In genomic region chr5:441996-442334, GRCh38 we compare ENCODE assay signal across 8 cellular contexts. TPM values are rescaled to one million over a fixed set of nuclear protein-coding genes. Genes with fewer than 3 reads are reported as not detected.
DNase-seq lines count a peak whose midpoint lies in the region; ATAC-seq, FAIRE-seq and TF ChIP-seq lines count a peak whose summit lies in the region.

No MANE protein-coding gene starts in this region.

- H3K27ac Mint-ChIP-seq in activated T-cell treated with anti-CD3 and anti-CD28 coated beads, Interleukin-2, amount 50 U/mL, for 24 hours, result peak overlapping the region; percentile 98
- peak overlapping the region; percentile 95 for H3K27ac Mint-ChIP-seq in activated naive CD8-positive, alpha-beta T cell treated with anti-CD3 and anti-CD28 coated beads, Interleukin-2, amount 50 U/mL, for 24 hours

- H3K79me2 ChIP-seq in HepG2 (ENCODE audit: insufficient read depth, low read length), result peaks cover 17% of the 10 kb centered on the region

- POLR2A ChIA-PET in HepG2 (lab: Yijun Ruan, JAX), result no interaction called here

- peaks cover 36% of the 10 kb centered on the region for H3K4me1 Mint-ChIP-seq in activated T-cell treated with anti-CD3 and anti-CD28 coated beads, Interleukin-2, amount 50 U/mL, for 24 hours (ENCODE audit: low read depth)
- H3K4me1 Mint-ChIP-seq in activated naive CD8-positive, alpha-beta T cell treated with anti-CD3 and anti-CD28 coated beads, Interleukin-2, amount 50 U/mL, for 24 hours, result peaks cover 36% of the 10 kb centered on the region

- TF ChIP-seq POLR2A in HepG2 (IDR thresholded peaks at IDR 0.05; ENCODE audit: insufficient read depth in 1 of 2, low read depth in 2 of 2, low read length in 2 of 2) (no peak), thyroid gland (IDR thresholded peaks at IDR 0.05) (no peak)

- H3K27me3 ChIP-seq in HepG2 (ENCODE audit: control insufficient read depth in 1 of 2, insufficient read depth in 2 of 2, low read length in 2 of 2) (peaks cover 0 to 8% of the 10 kb centered on the region in 2 experiments; a peak in 2 of 5 replicates), thyroid gland (no peaks in the 10 kb centered on the region)

- H3K9me3 ChIP-seq in HepG2 (ENCODE audit: low read length) (no peaks in the 10 kb centered on the region), thyroid gland (no peaks in the 10 kb centered on the region)

- no peaks in the 10 kb centered on the region for H3K9me3 Mint-ChIP-seq in activated T-cell treated with anti-CD3 and anti-CD28 coated beads, Interleukin-2, amount 50 U/mL, for 24 hours
- no peaks in the 10 kb centered on the region for H3K9me3 Mint-ChIP-seq in activated naive CD8-positive, alpha-beta T cell treated with anti-CD3 and anti-CD28 coated beads, Interleukin-2, amount 50 U/mL, for 24 hours

- no peak for TF ChIP-seq CTCF in HepG2 (CRISPR knock-in tag; IDR thresholded peaks at IDR 0.05)
- no peak for TF ChIP-seq CTCF in thyroid gland (IDR thresholded peaks at IDR 0.05)

- no peak for TF ChIP-seq RAD21 in HepG2 (CRISPR knock-in tag; IDR thresholded peaks at IDR 0.05)

- ATAC-seq in activated naive CD8-positive, alpha-beta T cell treated with anti-CD3 and anti-CD28 coated beads, Interleukin-2, amount 50 U/mL, for 24 hours, result no peak
- ATAC-seq in HepG2, result no peak

- no peak for TF ChIP-seq EP300 in HepG2 (IDR thresholded peaks at IDR 0.05; ENCODE audit: low read depth in 2 of 2, low read length in 2 of 2)
- TF ChIP-seq EP300 in HepG2 (CRISPR knock-in tag; IDR thresholded peaks at IDR 0.05; ENCODE audit: borderline replicate concordance), result no peak

- no peak for DNase-seq in activated T-cell treated with anti-CD3 and anti-CD28 coated beads, Interleukin-2, amount 50 U/mL, for 24 hours
- no peak for DNase-seq in activated T-cell treated with anti-CD3 and anti-CD28 coated beads, Interleukin-2, amount 50 U/mL, for 1 hour
- no peak for DNase-seq in activated naive CD8-positive, alpha-beta T cell treated with anti-CD3 and anti-CD28 coated beads, Interleukin-2, amount 50 U/mL, for 24 hours
- DNase-seq in HepG2 (ENCODE audit: low spot score), result no peak
- DNase-seq in thyroid gland, result no peak
- no peak for DNase-seq in globus pallidus (ENCODE audit: low spot score)
- DNase-seq in retina, result no peak
- DNase-seq in anterior cingulate cortex (lab: John Stamatoyannopoulos, UW), result no peak

- FAIRE-seq in HepG2 (lab: Jason Lieb, UNC), result no peak

- BruUV-seq in HepG2 (replicated peaks; lab: Mats Ljungman, UMichigan), result no TSS peak

- H2AFZ ChIP-seq in HepG2 (ENCODE audit: low read length), result no peak overlapping the region

- peak overlapping the region; percentile 96 for H3K4me3 Mint-ChIP-seq in activated T-cell treated with anti-CD3 and anti-CD28 coated beads, Interleukin-2, amount 50 U/mL, for 24 hours
- peak overlapping the region; percentile 94 for H3K4me3 Mint-ChIP-seq in activated naive CD8-positive, alpha-beta T cell treated with anti-CD3 and anti-CD28 coated beads, Interleukin-2, amount 50 U/mL, for 24 hours

- in situ Hi-C loops in HepG2 (cut with HindIII; ENCODE audit: extremely low pct_ligation_motif_present, low pct_unique_long_range_greater_than_20kb), result no loop called here

- H3K36me3 ChIP-seq in HepG2 (replicated peaks in 1 of 2; ENCODE audit: control insufficient read depth in 1 of 2, insufficient read depth in 2 of 2, low read length in 2 of 2) (peaks cover under 1 to 6% of the 10 kb centered on the region in 2 experiments; a peak in 3 of 5 replicates), thyroid gland (peaks cover 0 to 8% of the 10 kb centered on the region in 2 donors)

- no peaks in the 10 kb centered on the region for H3K27me3 Mint-ChIP-seq in activated T-cell treated with anti-CD3 and anti-CD28 coated beads, Interleukin-2, amount 50 U/mL, for 24 hours
- H3K27me3 Mint-ChIP-seq in activated naive CD8-positive, alpha-beta T cell treated with anti-CD3 and anti-CD28 coated beads, Interleukin-2, amount 50 U/mL, for 24 hours, result no peaks in the 10 kb centered on the region

- peak overlapping the region; percentile 87; the same call in 1 of the 2 replicates for H3K9ac ChIP-seq in HepG2 (ENCODE audit: insufficient read depth, low read depth, low read length)

- H3K4me3 ChIP-seq in HepG2 (replicated peaks in 1 of 3; ENCODE audit: insufficient read depth in 1 of 3, low read depth in 2 of 3, low read length in 3 of 3), result peak overlapping the region; percentile 95 to 100 (median 99)
- peak overlapping the region in 2 of 3 donors; percentile 14 to 80 for H3K4me3 ChIP-seq in thyroid gland (replicated peaks in 1 of 3)

- H3K4me1 ChIP-seq in HepG2 (ENCODE audit: insufficient read depth, low read length), result peaks cover 19% of the 10 kb centered on the region
- peaks cover 13 to 14% of the 10 kb centered on the region in 2 donors for H3K4me1 ChIP-seq in thyroid gland

- H3K36me3 Mint-ChIP-seq in activated T-cell treated with anti-CD3 and anti-CD28 coated beads, Interleukin-2, amount 50 U/mL, for 24 hours (ENCODE audit: low read depth), result peaks cover 35% of the 10 kb centered on the region
- H3K36me3 Mint-ChIP-seq in activated naive CD8-positive, alpha-beta T cell treated with anti-CD3 and anti-CD28 coated beads, Interleukin-2, amount 50 U/mL, for 24 hours (ENCODE audit: low read depth), result peaks cover 21% of the 10 kb centered on the region

- intact Hi-C loops in HepG2 (cut with micrococcal nuclease; ENCODE audit: unreplicated experiment), result loop anchor here (5.0 kb wide), 1 partner anchor 225 kb away; the partner anchor contains the start of genes CCDC127 and SDHA
- intact Hi-C loops in thyroid gland (cut with DNase I), result loop anchor here (10.0 kb wide), 1 partner anchor 463 kb away; no protein-coding TSS in a partner anchor

- no peaks in the 10 kb centered on the region for H4K20me1 ChIP-seq in HepG2 (ENCODE audit: insufficient read depth, low read length)

- H3K27ac ChIP-seq in HepG2 (ENCODE audit: extremely low read length, insufficient read depth, low read length) (no peak overlapping the region), thyroid gland (no peak overlapping the region)

- H3K4me2 ChIP-seq in HepG2 (ENCODE audit: low read depth, low read length), result peak overlapping the region; percentile 87

- CTCF ChIA-PET in HepG2 (lab: Yijun Ruan, JAX; ENCODE audit: low intra/inter-chr PET ratio, low total read pairs), result no interaction called here

- 82% methylated on average over 5 of the region's 5 CpGs for WGBS in HepG2 (ENCODE audit: low lambda C conversion rate)
- WGBS in thyroid gland, 2 donors, result 81 to 90% methylated on average over 5 of the region's 5 CpGs

TF ChIP-seq in HepG2, 621 proteins besides CTCF, POLR2A, EP300 and RAD21:
- TF ChIP-seq TMF1 (CRISPR knock-in tag; IDR thresholded peaks at IDR 0.05; ENCODE audit: low read depth) (0 out of 2 replicates have a peak, but pooled peaks have one; percentile 10), MTERF4 (CRISPR knock-in tag; IDR thresholded peaks at IDR 0.05) (no peak)

RNA-seq across cellular contexts. Expression of gene EXOC3, which starts 1.0 kb away (rescaled TPM):
- total RNA-seq in HepG2 (2016; rRNA removed; fragmentation: Illumina TruSeq; extraction: Trizol), result 16.0 and 20.5 TPM in 2 replicates
- total RNA-seq in HepG2 (2016; cell fraction: cytosol; rRNA removed; fragmentation: Illumina TruSeq; extraction: Trizol; ENCODE audit: low read depth), result 7.2 and 7.9 TPM in 2 replicates
- total RNA-seq in HepG2 (2016; cell fraction: insoluble cytoplasmic fraction; rRNA removed; fragmentation: Illumina TruSeq; extraction: Trizol), result 14.6 and 19.5 TPM in 2 replicates
- 13.8 and 14.1 TPM in 2 replicates for total RNA-seq in HepG2 (2016; cell fraction: membrane; rRNA removed; fragmentation: Illumina TruSeq; extraction: Trizol)
- total RNA-seq in HepG2 (2016; cell fraction: nucleus; rRNA removed; fragmentation: Illumina TruSeq; extraction: Trizol), result 11.2 and 13.3 TPM in 2 replicates
- polyA plus RNA-seq in HepG2 (2011; rRNA removed), result 9.2 and 11.8 TPM in 2 replicates
- polyA plus RNA-seq in HepG2 (2011; cell fraction: cytosol; rRNA removed), result 6.8 and 8.3 TPM in 2 replicates
- 26.9 and 28.5 TPM in 2 replicates for polyA plus RNA-seq in HepG2 (2011; cell fraction: nucleus; rRNA removed)
- polyA plus RNA-seq in HepG2 (2012), result 14.6 and 15.2 TPM in 2 replicates
- 5.5 and 5.9 TPM in 2 replicates for polyA plus RNA-seq in HepG2 (2016; cell fraction: cytosol; fragmentation: Illumina TruSeq; extraction: Trizol; ENCODE audit: low read depth)
- 14.3 and 16.5 TPM in 2 replicates for polyA plus RNA-seq in HepG2 (2016; cell fraction: insoluble cytoplasmic fraction; fragmentation: Illumina TruSeq; extraction: Trizol; ENCODE audit: low read depth)
- 7.8 and 8.8 TPM in 2 replicates for polyA plus RNA-seq in HepG2 (2016; cell fraction: membrane; fragmentation: Illumina TruSeq; extraction: Trizol; ENCODE audit: low read depth)
- polyA plus RNA-seq in HepG2 (2016; cell fraction: nucleus; fragmentation: Illumina TruSeq; extraction: Trizol; ENCODE audit: insufficient read depth, low read depth), result 28.1 and 32.7 TPM in 2 replicates
- 15.9 and 55.4 TPM in 2 replicates for polyA minus RNA-seq in HepG2 (2011; rRNA and poly(A)+ RNA removed; ENCODE audit: low replicate concordance)
- polyA minus RNA-seq in HepG2 (2011; cell fraction: cytosol; rRNA and poly(A)+ RNA removed), result 6.1 and 7.2 TPM in 2 replicates
- 12.9 and 14.2 TPM in 2 replicates for polyA minus RNA-seq in HepG2 (2011; cell fraction: nucleus; rRNA and poly(A)+ RNA removed)
- total RNA-seq in thyroid gland, result 10 to 100 TPM; 39.7 to 49.6 (median 45.0) TPM
